ENCODE assay signal across 1 cellular context in the genomic region with DNA sequence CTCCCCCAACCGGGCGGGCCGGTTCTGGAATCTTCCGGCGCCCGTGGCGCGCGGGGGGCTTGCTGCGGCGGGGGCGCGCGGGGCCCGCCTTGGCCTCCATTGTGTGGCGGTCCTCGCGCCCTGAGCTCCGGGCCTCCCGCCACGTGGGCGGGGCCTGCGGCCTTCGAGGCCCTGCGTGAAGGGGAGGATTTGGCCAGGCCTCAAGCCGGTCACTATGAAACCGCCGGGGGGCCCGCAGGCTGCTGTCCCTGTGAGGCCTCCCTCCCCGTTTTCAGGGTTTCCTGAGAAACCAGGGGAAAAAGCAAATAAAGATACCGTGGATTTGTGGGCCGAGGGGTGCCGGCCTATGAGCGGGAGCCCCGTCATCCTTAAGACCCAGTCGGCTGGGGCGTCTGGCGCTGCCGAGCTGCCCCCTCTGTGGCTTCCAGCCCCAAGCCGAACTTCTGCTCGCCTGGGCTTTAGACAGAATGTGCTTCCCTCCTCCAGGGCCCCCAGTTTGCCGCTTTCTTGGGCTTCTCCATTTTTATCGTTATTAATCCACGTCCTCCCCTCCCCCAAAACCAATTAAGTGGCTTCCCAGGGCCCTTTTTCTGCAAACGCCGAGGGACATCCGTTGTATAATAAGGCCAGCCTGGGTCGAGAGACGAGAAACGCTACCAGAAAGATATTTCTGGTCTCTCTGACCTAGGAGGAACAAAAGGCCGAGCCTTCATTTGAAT.
A peak's percentile ranks its signal among the peaks of the same experiment; 100 is the strongest.
TF ChIP-seq lines count a peak whose summit lies in the region.

No MANE protein-coding gene starts in this region.

TF ChIP-seq in GM12878, 131 proteins besides CTCF, POLR2A, EP300 and RAD21 (continued from another document):
- TF ChIP-seq MEF2B (IDR thresholded peaks at IDR 0.05; ENCODE audit: partially characterized antibody, poor library complexity, severe bottlenecking) (peak; percentile 2), DPF2 (IDR thresholded peaks at IDR 0.05) (no peak; the same call in none of the 2 replicates), ZBED1 (IDR thresholded peaks at IDR 0.05; ENCODE audit: borderline replicate concordance) (no peak), RBBP5 (conservative IDR thresholded peaks at IDR 0.05) (no peak), GATAD2B (conservative IDR thresholded peaks at IDR 0.05; ENCODE audit: low read depth) (peak; percentile 81), PAX8 (IDR thresholded peaks at IDR 0.05) (no peak; the same call in 1 of the 2 replicates), PKNOX1 (IDR thresholded peaks at IDR 0.05) (no peak), SIN3A (IDR thresholded peaks at IDR 0.05; ENCODE audit: low read depth, low read length) (no peak; the same call in 1 of the 2 replicates), SMC3 (IDR thresholded peaks at IDR 0.05; ENCODE audit: borderline replicate concordance, low read length) (no peak), NR2C2 (IDR thresholded peaks at IDR 0.05; ENCODE audit: borderline replicate concordance, control insufficient read depth, insufficient read length, low read depth) (no peak), CBX3 (IDR thresholded peaks at IDR 0.05; ENCODE audit: borderline replicate concordance, low read depth) (no peak), ZSCAN29 (IDR thresholded peaks at IDR 0.05) (0 out of 2 replicates have a peak, but pooled peaks have one; percentile 27), ZNF207 (IDR thresholded peaks at IDR 0.05; ENCODE audit: borderline replicate concordance) (no peak), TBL1XR1 (IDR thresholded peaks at IDR 0.05; ENCODE audit: low read depth, low read length) (no peak), TCF12 (IDR thresholded peaks at IDR 0.05; ENCODE audit: low read depth, low read length) (no peak), HDAC6 (IDR thresholded peaks at IDR 0.05; ENCODE audit: unreplicated experiment) (no peak), BMI1 (IDR thresholded peaks at IDR 0.05; ENCODE audit: borderline replicate concordance) (no peak), TARDBP (IDR thresholded peaks at IDR 0.05; ENCODE audit: borderline replicate concordance) (no peak), CHD2 (IDR thresholded peaks at IDR 0.05; ENCODE audit: borderline replicate concordance, low read depth, low read length) (no peak), TCF3 (IDR thresholded peaks at IDR 0.05; ENCODE audit: borderline replicate concordance, insufficient read depth, low read depth, low read length) (no peak), ZNF274 (IDR thresholded peaks at IDR 0.05; ENCODE audit: insufficient read depth, insufficient read length) (no peak), ZNF622 (IDR thresholded peaks at IDR 0.05) (no peak), MEF2A (IDR thresholded peaks at IDR 0.05; ENCODE audit: insufficient read depth, low read depth, low read length) (no peak), LARP7 (IDR thresholded peaks at IDR 0.05) (peak; percentile 78), IKZF1 (conservative IDR thresholded peaks at IDR 0.05) (0 out of 2 replicates have a peak, but pooled peaks have one; percentile 17), NR2C1 (IDR thresholded peaks at IDR 0.05) (no peak), NR2F1 (conservative IDR thresholded peaks at IDR 0.05) (no peak), BACH1 (IDR thresholded peaks at IDR 0.05; ENCODE audit: borderline replicate concordance) (no peak; the same call in 1 of the 2 replicates), WRNIP1 (IDR thresholded peaks at IDR 0.05; ENCODE audit: borderline replicate concordance, low read depth, low read length) (peak; percentile 56; the same call in 1 of the 2 replicates), GABPA (IDR thresholded peaks at IDR 0.05; ENCODE audit: low read depth) (no peak)
- TF ChIP-seq, protein P1, sequence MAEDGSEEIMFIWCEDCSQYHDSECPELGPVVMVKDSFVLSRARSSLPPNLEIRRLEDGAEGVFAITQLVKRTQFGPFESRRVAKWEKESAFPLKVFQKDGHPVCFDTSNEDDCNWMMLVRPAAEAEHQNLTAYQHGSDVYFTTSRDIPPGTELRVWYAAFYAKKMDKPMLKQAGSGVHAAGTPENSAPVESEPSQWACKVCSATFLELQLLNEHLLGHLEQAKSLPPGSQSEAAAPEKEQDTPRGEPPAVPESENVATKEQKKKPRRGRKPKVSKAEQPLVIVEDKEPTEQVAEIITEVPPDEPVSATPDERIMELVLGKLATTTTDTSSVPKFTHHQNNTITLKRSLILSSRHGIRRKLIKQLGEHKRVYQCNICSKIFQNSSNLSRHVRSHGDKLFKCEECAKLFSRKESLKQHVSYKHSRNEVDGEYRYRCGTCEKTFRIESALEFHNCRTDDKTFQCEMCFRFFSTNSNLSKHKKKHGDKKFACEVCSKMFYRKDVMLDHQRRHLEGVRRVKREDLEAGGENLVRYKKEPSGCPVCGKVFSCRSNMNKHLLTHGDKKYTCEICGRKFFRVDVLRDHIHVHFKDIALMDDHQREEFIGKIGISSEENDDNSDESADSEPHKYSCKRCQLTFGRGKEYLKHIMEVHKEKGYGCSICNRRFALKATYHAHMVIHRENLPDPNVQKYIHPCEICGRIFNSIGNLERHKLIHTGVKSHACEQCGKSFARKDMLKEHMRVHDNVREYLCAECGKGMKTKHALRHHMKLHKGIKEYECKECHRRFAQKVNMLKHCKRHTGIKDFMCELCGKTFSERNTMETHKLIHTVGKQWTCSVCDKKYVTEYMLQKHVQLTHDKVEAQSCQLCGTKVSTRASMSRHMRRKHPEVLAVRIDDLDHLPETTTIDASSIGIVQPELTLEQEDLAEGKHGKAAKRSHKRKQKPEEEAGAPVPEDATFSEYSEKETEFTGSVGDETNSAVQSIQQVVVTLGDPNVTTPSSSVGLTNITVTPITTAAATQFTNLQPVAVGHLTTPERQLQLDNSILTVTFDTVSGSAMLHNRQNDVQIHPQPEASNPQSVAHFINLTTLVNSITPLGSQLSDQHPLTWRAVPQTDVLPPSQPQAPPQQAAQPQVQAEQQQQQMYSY (CRISPR knock-in tag; IDR thresholded peaks at IDR 0.05), result no peak
- TF ChIP-seq, protein P2, sequence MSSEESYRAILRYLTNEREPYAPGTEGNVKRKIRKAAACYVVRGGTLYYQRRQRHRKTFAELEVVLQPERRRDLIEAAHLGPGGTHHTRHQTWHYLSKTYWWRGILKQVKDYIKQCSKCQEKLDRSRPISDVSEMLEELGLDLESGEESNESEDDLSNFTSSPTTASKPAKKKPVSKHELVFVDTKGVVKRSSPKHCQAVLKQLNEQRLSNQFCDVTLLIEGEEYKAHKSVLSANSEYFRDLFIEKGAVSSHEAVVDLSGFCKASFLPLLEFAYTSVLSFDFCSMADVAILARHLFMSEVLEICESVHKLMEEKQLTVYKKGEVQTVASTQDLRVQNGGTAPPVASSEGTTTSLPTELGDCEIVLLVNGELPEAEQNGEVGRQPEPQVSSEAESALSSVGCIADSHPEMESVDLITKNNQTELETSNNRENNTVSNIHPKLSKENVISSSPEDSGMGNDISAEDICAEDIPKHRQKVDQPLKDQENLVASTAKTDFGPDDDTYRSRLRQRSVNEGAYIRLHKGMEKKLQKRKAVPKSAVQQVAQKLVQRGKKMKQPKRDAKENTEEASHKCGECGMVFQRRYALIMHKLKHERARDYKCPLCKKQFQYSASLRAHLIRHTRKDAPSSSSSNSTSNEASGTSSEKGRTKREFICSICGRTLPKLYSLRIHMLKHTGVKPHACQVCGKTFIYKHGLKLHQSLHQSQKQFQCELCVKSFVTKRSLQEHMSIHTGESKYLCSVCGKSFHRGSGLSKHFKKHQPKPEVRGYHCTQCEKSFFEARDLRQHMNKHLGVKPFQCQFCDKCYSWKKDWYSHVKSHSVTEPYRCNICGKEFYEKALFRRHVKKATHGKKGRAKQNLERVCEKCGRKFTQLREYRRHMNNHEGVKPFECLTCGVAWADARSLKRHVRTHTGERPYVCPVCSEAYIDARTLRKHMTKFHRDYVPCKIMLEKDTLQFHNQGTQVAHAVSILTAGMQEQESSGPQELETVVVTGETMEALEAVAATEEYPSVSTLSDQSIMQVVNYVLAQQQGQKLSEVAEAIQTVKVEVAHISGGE (CRISPR knock-in tag; IDR thresholded peaks at IDR 0.05), result no peak
- TF ChIP-seq, protein P3, sequence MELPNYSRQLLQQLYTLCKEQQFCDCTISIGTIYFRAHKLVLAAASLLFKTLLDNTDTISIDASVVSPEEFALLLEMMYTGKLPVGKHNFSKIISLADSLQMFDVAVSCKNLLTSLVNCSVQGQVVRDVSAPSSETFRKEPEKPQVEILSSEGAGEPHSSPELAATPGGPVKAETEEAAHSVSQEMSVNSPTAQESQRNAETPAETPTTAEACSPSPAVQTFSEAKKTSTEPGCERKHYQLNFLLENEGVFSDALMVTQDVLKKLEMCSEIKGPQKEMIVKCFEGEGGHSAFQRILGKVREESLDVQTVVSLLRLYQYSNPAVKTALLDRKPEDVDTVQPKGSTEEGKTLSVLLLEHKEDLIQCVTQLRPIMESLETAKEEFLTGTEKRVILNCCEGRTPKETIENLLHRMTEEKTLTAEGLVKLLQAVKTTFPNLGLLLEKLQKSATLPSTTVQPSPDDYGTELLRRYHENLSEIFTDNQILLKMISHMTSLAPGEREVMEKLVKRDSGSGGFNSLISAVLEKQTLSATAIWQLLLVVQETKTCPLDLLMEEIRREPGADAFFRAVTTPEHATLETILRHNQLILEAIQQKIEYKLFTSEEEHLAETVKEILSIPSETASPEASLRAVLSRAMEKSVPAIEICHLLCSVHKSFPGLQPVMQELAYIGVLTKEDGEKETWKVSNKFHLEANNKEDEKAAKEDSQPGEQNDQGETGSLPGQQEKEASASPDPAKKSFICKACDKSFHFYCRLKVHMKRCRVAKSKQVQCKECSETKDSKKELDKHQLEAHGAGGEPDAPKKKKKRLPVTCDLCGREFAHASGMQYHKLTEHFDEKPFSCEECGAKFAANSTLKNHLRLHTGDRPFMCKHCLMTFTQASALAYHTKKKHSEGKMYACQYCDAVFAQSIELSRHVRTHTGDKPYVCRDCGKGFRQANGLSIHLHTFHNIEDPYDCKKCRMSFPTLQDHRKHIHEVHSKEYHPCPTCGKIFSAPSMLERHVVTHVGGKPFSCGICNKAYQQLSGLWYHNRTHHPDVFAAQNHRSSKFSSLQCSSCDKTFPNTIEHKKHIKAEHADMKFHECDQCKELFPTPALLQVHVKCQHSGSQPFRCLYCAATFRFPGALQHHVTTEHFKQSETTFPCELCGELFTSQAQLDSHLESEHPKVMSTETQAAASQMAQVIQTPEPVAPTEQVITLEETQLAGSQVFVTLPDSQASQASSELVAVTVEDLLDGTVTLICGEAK (IDR thresholded peaks at IDR 0.05; ENCODE audit: borderline replicate concordance), result no peak
- TF ChIP-seq, protein P4, sequence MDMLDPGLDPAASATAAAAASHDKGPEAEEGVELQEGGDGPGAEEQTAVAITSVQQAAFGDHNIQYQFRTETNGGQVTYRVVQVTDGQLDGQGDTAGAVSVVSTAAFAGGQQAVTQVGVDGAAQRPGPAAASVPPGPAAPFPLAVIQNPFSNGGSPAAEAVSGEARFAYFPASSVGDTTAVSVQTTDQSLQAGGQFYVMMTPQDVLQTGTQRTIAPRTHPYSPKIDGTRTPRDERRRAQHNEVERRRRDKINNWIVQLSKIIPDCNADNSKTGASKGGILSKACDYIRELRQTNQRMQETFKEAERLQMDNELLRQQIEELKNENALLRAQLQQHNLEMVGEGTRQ (IDR thresholded peaks at IDR 0.05; ENCODE audit: borderline replicate concordance, low read depth, low read length), result no peak
- TF ChIP-seq, protein P5, sequence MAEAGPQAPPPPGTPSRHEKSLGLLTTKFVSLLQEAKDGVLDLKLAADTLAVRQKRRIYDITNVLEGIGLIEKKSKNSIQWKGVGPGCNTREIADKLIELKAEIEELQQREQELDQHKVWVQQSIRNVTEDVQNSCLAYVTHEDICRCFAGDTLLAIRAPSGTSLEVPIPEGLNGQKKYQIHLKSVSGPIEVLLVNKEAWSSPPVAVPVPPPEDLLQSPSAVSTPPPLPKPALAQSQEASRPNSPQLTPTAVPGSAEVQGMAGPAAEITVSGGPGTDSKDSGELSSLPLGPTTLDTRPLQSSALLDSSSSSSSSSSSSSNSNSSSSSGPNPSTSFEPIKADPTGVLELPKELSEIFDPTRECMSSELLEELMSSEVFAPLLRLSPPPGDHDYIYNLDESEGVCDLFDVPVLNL (IDR thresholded peaks at IDR 0.05; ENCODE audit: low read depth, low read length), result no peak
- TF ChIP-seq, protein P6, sequence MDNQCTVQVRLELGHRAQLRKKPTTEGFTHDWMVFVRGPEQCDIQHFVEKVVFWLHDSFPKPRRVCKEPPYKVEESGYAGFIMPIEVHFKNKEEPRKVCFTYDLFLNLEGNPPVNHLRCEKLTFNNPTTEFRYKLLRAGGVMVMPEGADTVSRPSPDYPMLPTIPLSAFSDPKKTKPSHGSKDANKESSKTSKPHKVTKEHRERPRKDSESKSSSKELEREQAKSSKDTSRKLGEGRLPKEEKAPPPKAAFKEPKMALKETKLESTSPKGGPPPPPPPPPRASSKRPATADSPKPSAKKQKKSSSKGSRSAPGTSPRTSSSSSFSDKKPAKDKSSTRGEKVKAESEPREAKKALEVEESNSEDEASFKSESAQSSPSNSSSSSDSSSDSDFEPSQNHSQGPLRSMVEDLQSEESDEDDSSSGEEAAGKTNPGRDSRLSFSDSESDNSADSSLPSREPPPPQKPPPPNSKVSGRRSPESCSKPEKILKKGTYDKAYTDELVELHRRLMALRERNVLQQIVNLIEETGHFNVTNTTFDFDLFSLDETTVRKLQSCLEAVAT (IDR thresholded peaks at IDR 0.05), result no peak
- TF ChIP-seq, protein P7, sequence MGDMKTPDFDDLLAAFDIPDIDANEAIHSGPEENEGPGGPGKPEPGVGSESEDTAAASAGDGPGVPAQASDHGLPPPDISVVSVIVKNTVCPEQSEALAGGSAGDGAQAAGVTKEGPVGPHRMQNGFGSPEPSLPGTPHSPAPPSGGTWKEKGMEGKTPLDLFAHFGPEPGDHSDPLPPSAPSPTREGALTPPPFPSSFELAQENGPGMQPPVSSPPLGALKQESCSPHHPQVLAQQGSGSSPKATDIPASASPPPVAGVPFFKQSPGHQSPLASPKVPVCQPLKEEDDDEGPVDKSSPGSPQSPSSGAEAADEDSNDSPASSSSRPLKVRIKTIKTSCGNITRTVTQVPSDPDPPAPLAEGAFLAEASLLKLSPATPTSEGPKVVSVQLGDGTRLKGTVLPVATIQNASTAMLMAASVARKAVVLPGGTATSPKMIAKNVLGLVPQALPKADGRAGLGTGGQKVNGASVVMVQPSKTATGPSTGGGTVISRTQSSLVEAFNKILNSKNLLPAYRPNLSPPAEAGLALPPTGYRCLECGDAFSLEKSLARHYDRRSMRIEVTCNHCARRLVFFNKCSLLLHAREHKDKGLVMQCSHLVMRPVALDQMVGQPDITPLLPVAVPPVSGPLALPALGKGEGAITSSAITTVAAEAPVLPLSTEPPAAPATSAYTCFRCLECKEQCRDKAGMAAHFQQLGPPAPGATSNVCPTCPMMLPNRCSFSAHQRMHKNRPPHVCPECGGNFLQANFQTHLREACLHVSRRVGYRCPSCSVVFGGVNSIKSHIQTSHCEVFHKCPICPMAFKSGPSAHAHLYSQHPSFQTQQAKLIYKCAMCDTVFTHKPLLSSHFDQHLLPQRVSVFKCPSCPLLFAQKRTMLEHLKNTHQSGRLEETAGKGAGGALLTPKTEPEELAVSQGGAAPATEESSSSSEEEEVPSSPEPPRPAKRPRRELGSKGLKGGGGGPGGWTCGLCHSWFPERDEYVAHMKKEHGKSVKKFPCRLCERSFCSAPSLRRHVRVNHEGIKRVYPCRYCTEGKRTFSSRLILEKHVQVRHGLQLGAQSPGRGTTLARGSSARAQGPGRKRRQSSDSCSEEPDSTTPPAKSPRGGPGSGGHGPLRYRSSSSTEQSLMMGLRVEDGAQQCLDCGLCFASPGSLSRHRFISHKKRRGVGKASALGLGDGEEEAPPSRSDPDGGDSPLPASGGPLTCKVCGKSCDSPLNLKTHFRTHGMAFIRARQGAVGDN (IDR thresholded peaks at IDR 0.05), result peak; percentile 91
